ENCODE assay signal across 5 cellular contexts in the genomic region with DNA sequence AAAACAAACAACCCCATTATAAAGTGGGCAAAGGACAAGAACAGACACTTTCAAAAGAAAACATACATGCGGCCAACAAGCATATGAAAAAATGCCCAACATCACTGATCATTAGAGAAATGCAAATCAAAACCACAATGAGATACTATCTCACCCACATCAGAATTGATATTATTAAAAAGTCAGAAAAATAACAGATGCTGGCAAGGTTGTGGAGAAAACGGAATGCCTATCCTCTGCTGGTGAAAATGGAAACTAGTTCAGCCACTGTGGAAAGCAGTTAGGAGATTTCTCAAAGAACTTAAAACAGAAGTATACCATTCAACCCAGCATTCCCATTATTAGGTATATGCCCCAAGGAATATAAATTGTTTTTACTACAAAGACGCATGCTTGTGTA.
"Had no signal": no experiment of that assay in that cellular context is flagged by ENCODE, and none has a peak within 500 bp of the region (broad histone marks: within the 10 kb centered on the region; RNA-seq: fewer than 3 reads in every experiment).

No MANE protein-coding gene starts in this region.

- H3K27me3 Mint-ChIP-seq: IgD-negative memory B cell had no signal

- ATAC-seq: HepG2, K562 had no signal

- DNase-seq: IMR-90 had no signal

- H3K27ac Mint-ChIP-seq: IgD-negative memory B cell had no signal

- H3K4me3 ChIP-seq: K562 had no signal

- H3K27ac ChIP-seq: HL-60 had no signal

- H3K4me3 Mint-ChIP-seq: IgD-negative memory B cell had no signal
